ENCODE assay signal across 29 cellular contexts in the genomic region with DNA sequence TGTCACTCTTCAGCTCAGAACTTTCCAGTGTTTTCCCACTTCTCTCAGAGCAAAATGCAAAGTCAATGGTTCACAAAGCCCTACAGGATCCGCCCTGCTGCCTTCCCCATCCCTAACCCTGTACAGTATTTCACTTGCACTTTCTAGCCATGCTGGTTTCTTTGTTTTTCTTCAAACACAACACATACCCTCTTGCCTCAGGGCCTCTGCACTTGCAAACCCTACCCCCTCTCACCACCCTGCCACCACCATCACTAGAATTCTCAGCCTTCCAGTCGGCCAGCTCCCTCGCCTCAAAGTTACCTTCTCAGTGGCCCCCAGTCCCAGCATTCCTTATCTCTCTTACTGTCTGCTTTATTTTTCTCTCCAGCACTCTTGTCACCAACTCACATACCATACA. TPM values are rescaled to one million over a fixed set of nuclear protein-coding genes. Genes with fewer than 3 reads are reported as not detected.
DNase-seq lines count a peak whose midpoint lies in the region; TF ChIP-seq lines count a peak whose summit lies in the region.
"Had no signal": no experiment of that assay in that cellular context is flagged by ENCODE, and none has a peak within 500 bp of the region (broad histone marks: within the 10 kb centered on the region; RNA-seq: fewer than 3 reads in every experiment).

No MANE protein-coding gene starts in this region.

- in situ Hi-C loops in GM13976 (cut with MboI; ENCODE audit: low sequenced_read_pairs, unreplicated experiment): loop anchor here (10.0 to 25.0 kb wide), 2 partner anchors 224 to 832 kb away; partner anchors contain the start of gene AXDND1

- H3K27ac Mint-ChIP-seq in chondrocyte (ENCODE audit: unreplicated experiment): peak overlapping the region; percentile 19
- peak overlapping the region; percentile 41 for H3K27ac Mint-ChIP-seq in nephron progenitor cell
- H3K27ac Mint-ChIP-seq in activated CD4-positive, alpha-beta memory T cell treated with anti-CD3 and anti-CD28 coated beads for 36 hours: no peak overlapping the region
- H3K27ac Mint-ChIP-seq: activated naive CD4-positive, alpha-beta T cell treated with anti-CD3 and anti-CD28 coated beads, Interleukin-2, amount 50 U/mL, for 72 hours; GM23338; memory B cell had no signal

- H3K4me1 Mint-ChIP-seq in chondrocyte (ENCODE audit: low read depth) (peaks cover 22% of the 10 kb centered on the region), nephron progenitor cell (peaks cover 16% of the 10 kb centered on the region)
- no peaks in the 10 kb centered on the region for H3K4me1 Mint-ChIP-seq in activated CD4-positive, alpha-beta memory T cell treated with anti-CD3 and anti-CD28 coated beads for 36 hours (ENCODE audit: low read depth)
- H3K4me1 Mint-ChIP-seq: GM23338 had no signal

- TF ChIP-seq CTCF in chondrocyte (IDR thresholded peaks at IDR 0.05): no peak
- TF ChIP-seq CTCF in nephron progenitor cell (IDR thresholded peaks at IDR 0.05): no peak
- TF ChIP-seq CTCF in GM13976 (IDR thresholded peaks at IDR 0.05; ENCODE audit: borderline replicate concordance, control extremely low read depth, extremely low read depth, insufficient read depth, missing control alignments): no peak

- peak; percentile 22 for DNase-seq in activated effector memory CD4-positive, alpha-beta T cell treated with anti-CD3 and anti-CD28 coated beads, Interleukin-2, amount 50 U/mL, for 16 hours
- no peak for DNase-seq in activated effector memory CD4-positive, alpha-beta T cell treated with Interleukin-2 at 50 U/mL for 16 hours
- DNase-seq in chondrocyte (ENCODE audit: low spot score): no peak
- no peak for DNase-seq in nephron progenitor cell
- no peak for DNase-seq in GM13976 (ENCODE audit: low spot score)
- no peak for DNase-seq in HPDE6-E6E7 (ENCODE audit: extremely low spot score)
- no peak for DNase-seq in activated CD4-positive, alpha-beta memory T cell treated with anti-CD3 and anti-CD28 coated beads for 36 hours
- no peak for DNase-seq in HK-2 (ENCODE audit: unreplicated experiment)
- DNase-seq: activated CD4-positive, alpha-beta T cell treated with anti-CD3 and anti-CD28 coated beads for 48 hours; AML-193; CD8-positive, alpha-beta memory T cell; DMS153; GDM1; Karpas-422; NCI-H1048; NCI-H187 treated with DMSO at 0.1 percent for 48 hours; NCI-H524 treated with DMSO at 0.1 percent for 48 hours; occipital lobe; stimulated activated naive CD8-positive, alpha-beta T cell treated with anti-CD3 and anti-CD28 coated beads, Interleukin-15, Interleukin-2, amounts not matched to agents 100 U/mL and 50 U/mL, for 24 hours had no signal

- POLR2A ChIA-PET in activated CD4-positive, alpha-beta memory T cell treated with anti-CD3 and anti-CD28 coated beads for 36 hours (lab: Charles Lee): no interaction called here

- CTCF ChIA-PET in activated CD4-positive, alpha-beta memory T cell treated with anti-CD3 and anti-CD28 coated beads for 36 hours (lab: Charles Lee): interaction anchor here (1.2 to 8.1 kb wide), 3 partner anchors 12 to 473 kb away, joined by 4 to 50 read pairs (median 43); no protein-coding TSS in a partner anchor

- H3K9me3 Mint-ChIP-seq in chondrocyte (ENCODE audit: low read depth): no peaks in the 10 kb centered on the region
- no peaks in the 10 kb centered on the region for H3K9me3 Mint-ChIP-seq in nephron progenitor cell
- no peaks in the 10 kb centered on the region for H3K9me3 Mint-ChIP-seq in activated CD4-positive, alpha-beta memory T cell treated with anti-CD3 and anti-CD28 coated beads for 36 hours
- H3K9me3 Mint-ChIP-seq: CD8-positive, alpha-beta memory T cell; central memory CD8-positive, alpha-beta T cell; GM23338; memory B cell had no signal

- intact Hi-C loops in activated CD4-positive, alpha-beta memory T cell treated with anti-CD3 and anti-CD28 coated beads for 36 hours (cut with micrococcal nuclease): no loop called here

- no peaks in the 10 kb centered on the region for H3K36me3 Mint-ChIP-seq in chondrocyte (ENCODE audit: low read depth)
- no peaks in the 10 kb centered on the region for H3K36me3 Mint-ChIP-seq in nephron progenitor cell (ENCODE audit: low read depth)
- no peaks in the 10 kb centered on the region for H3K36me3 Mint-ChIP-seq in activated CD4-positive, alpha-beta memory T cell treated with anti-CD3 and anti-CD28 coated beads for 36 hours
- H3K36me3 Mint-ChIP-seq: activated naive CD4-positive, alpha-beta T cell treated with anti-CD3 and anti-CD28 coated beads, Interleukin-2, amount 50 U/mL, for 72 hours; CD8-positive, alpha-beta memory T cell; memory B cell had no signal

- H3K27me3 Mint-ChIP-seq in chondrocyte (ENCODE audit: low read depth) (no peaks in the 10 kb centered on the region), nephron progenitor cell (ENCODE audit: low read depth, poor library complexity) (no peaks in the 10 kb centered on the region)
- H3K27me3 Mint-ChIP-seq in activated CD4-positive, alpha-beta memory T cell treated with anti-CD3 and anti-CD28 coated beads for 36 hours: no peaks in the 10 kb centered on the region
- H3K27me3 Mint-ChIP-seq: central memory CD8-positive, alpha-beta T cell; memory B cell had no signal

- H3K4me3 Mint-ChIP-seq in chondrocyte (ENCODE audit: unreplicated experiment) (no peak overlapping the region), nephron progenitor cell (no peak overlapping the region)
- H3K4me3 Mint-ChIP-seq in activated CD4-positive, alpha-beta memory T cell treated with anti-CD3 and anti-CD28 coated beads for 36 hours: no peak overlapping the region
- H3K4me3 Mint-ChIP-seq: CD8-positive, alpha-beta memory T cell; central memory CD8-positive, alpha-beta T cell; GM23338; memory B cell had no signal

RNA-seq across cellular contexts. Expression of gene TEX35, which starts 17.6 kb away (rescaled TPM):
- not detected in 3 replicates for total RNA-seq in chondrocyte
- total RNA-seq in activated CD4-positive, alpha-beta memory T cell treated with anti-CD3 and anti-CD28 coated beads for 36 hours: not detected
- total RNA-seq: activated naive CD4-positive, alpha-beta T cell treated with anti-CD3 and anti-CD28 coated beads, Interleukin-2, amount 50 U/mL, for 72 hours; ascending aorta; CD8-positive, alpha-beta memory T cell; dermis microvascular lymphatic vessel endothelial cell; endothelial cell of umbilical vein; GM23338; myocyte; occipital lobe; T-helper 2 cell treated with Interferon-gamma antibody and Interleukin-4, amounts not matched to agents 100 ng/mL and 5 ng/mL, for 36 hours had no signal

RNA-seq across cellular contexts. Expression of gene CLEC20A, which starts 33.8 kb away (rescaled TPM):
- not detected in 3 replicates for total RNA-seq in chondrocyte
- total RNA-seq in activated CD4-positive, alpha-beta memory T cell treated with anti-CD3 and anti-CD28 coated beads for 36 hours: not detected
- total RNA-seq: activated naive CD4-positive, alpha-beta T cell treated with anti-CD3 and anti-CD28 coated beads, Interleukin-2, amount 50 U/mL, for 72 hours; ascending aorta; CD8-positive, alpha-beta memory T cell; dermis microvascular lymphatic vessel endothelial cell; endothelial cell of umbilical vein; GM23338; heart right ventricle; myocyte; occipital lobe; T-helper 2 cell treated with Interferon-gamma antibody and Interleukin-4, amounts not matched to agents 100 ng/mL and 5 ng/mL, for 36 hours had no signal
